ENCODE assay signal across 21 cellular contexts in the genomic region with DNA sequence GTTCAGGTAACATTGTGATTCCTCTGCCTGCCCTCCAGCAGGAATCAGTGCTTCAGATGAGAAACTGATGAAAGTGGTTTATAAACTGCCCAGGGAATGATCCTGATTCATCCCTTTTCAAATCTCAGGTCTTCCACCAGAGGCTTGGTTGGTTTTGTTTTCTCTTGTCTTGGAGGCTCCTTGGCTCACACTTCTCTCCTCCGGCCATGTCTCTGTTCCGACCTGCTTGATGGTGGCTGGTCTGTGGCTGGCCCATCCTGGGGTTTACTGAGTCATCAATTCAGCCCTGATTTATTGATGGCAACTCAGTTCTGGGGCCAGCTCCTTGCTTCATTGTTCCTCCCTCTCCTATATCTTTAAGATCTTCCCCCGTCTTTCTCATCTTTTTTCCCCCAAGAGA.
"Had no signal": no experiment of that assay in that cellular context is flagged by ENCODE, and none has a peak within 500 bp of the region (broad histone marks: within the 10 kb centered on the region; RNA-seq: fewer than 3 reads in every experiment).

No MANE protein-coding gene starts in this region.

- H3K4me3 Mint-ChIP-seq: activated CD4-positive, alpha-beta T cell treated with anti-CD3 and anti-CD28 coated beads, Interleukin-2, amount 10 ng/mL, durations not matched to agents 7 days and 5 days; activated CD8-positive, alpha-beta memory T cell treated with anti-CD3 and anti-CD28 coated beads, Interleukin-2, amount 10 ng/mL, durations not matched to agents 7 days and 5 days; activated CD8-positive, alpha-beta T cell treated with anti-CD3 and anti-CD28 coated beads for 36 hours; activated naive CD4-positive, alpha-beta T cell treated with anti-CD3 and anti-CD28 coated beads, Interleukin-2, amount 50 U/mL, for 24 hours; dendritic cell treated with granulocyte-macrophage colony-stimulating factor and Interleukin-4, amounts not matched to agents 40 ng/mL and 50 ng/mL, for 4 days; nephron had no signal

- H3K4me3 ChIP-seq: body of pancreas, gastrocnemius medialis, left ventricle myocardium inferior, spleen, thoracic aorta, upper lobe of right lung had no signal

- H3K9me3 ChIP-seq: body of pancreas, gastrocnemius medialis, left ventricle myocardium inferior, spleen, thoracic aorta, upper lobe of right lung had no signal

- ATAC-seq: activated CD8-positive, alpha-beta memory T cell treated with anti-CD3 and anti-CD28 coated beads, Interleukin-2, amount 10 ng/mL, durations not matched to agents 7 days and 5 days; activated CD8-positive, alpha-beta T cell treated with anti-CD3 and anti-CD28 coated beads for 36 hours; body of pancreas; gastrocnemius medialis; upper lobe of right lung had no signal

- H3K27me3 Mint-ChIP-seq: activated CD8-positive, alpha-beta T cell treated with anti-CD3 and anti-CD28 coated beads for 36 hours; activated naive CD4-positive, alpha-beta T cell treated with anti-CD3 and anti-CD28 coated beads, Interleukin-2, amount 50 U/mL, for 24 hours had no signal

- H3K27ac ChIP-seq: body of pancreas, gastrocnemius medialis, left ventricle myocardium inferior, spleen, thoracic aorta, upper lobe of right lung had no signal

- H3K4me1 Mint-ChIP-seq: activated naive CD4-positive, alpha-beta T cell treated with anti-CD3 and anti-CD28 coated beads, Interleukin-2, amount 50 U/mL, for 24 hours; nephron had no signal

- H3K36me3 ChIP-seq: gastrocnemius medialis, left ventricle myocardium inferior, spleen, thoracic aorta, upper lobe of right lung had no signal

- H3K27ac Mint-ChIP-seq: activated CD4-positive, alpha-beta T cell treated with anti-CD3 and anti-CD28 coated beads, Interleukin-2, amount 10 ng/mL, durations not matched to agents 7 days and 5 days; activated CD8-positive, alpha-beta memory T cell treated with anti-CD3 and anti-CD28 coated beads, Interleukin-2, amount 10 ng/mL, durations not matched to agents 7 days and 5 days; activated CD8-positive, alpha-beta T cell treated with anti-CD3 and anti-CD28 coated beads for 36 hours; activated naive CD4-positive, alpha-beta T cell treated with anti-CD3 and anti-CD28 coated beads, Interleukin-2, amount 50 U/mL, for 24 hours; dendritic cell treated with granulocyte-macrophage colony-stimulating factor and Interleukin-4, amounts not matched to agents 40 ng/mL and 50 ng/mL, for 4 days; nephron had no signal

- H3K9me3 Mint-ChIP-seq: activated CD4-positive, alpha-beta T cell treated with anti-CD3 and anti-CD28 coated beads, Interleukin-2, amount 10 ng/mL, durations not matched to agents 7 days and 5 days; activated CD8-positive, alpha-beta T cell treated with anti-CD3 and anti-CD28 coated beads for 36 hours; activated naive CD4-positive, alpha-beta T cell treated with anti-CD3 and anti-CD28 coated beads, Interleukin-2, amount 50 U/mL, for 24 hours; dendritic cell treated with granulocyte-macrophage colony-stimulating factor and Interleukin-4, amounts not matched to agents 40 ng/mL and 50 ng/mL, for 4 days; nephron had no signal

- H3K36me3 Mint-ChIP-seq: activated CD8-positive, alpha-beta memory T cell treated with anti-CD3 and anti-CD28 coated beads, Interleukin-2, amount 10 ng/mL, durations not matched to agents 7 days and 5 days; activated naive CD4-positive, alpha-beta T cell treated with anti-CD3 and anti-CD28 coated beads, Interleukin-2, amount 50 U/mL, for 24 hours had no signal

- H3K4me1 ChIP-seq: body of pancreas, gastrocnemius medialis, left ventricle myocardium inferior, spleen, upper lobe of right lung had no signal

- DNase-seq: activated CD4-positive, alpha-beta T cell treated with anti-CD3 and anti-CD28 coated beads, Interleukin-2, amount 10 ng/mL, durations not matched to agents 7 days and 5 days; activated CD8-positive, alpha-beta memory T cell treated with anti-CD3 and anti-CD28 coated beads, Interleukin-2, amount 10 ng/mL, durations not matched to agents 7 days and 5 days; activated CD8-positive, alpha-beta T cell treated with anti-CD3 and anti-CD28 coated beads for 36 hours; activated effector memory CD4-positive, alpha-beta T cell treated with anti-CD3 and anti-CD28 coated beads, Interleukin-2, amount 50 U/mL, for 16 hours; activated T-cell treated with anti-CD3 and anti-CD28 coated beads for 4 hours; anterior cingulate cortex; body of pancreas; caudate nucleus; effector CD4-positive, alpha-beta T cell; gastrocnemius medialis; hippocampal formation; left ventricle myocardium inferior; occipital lobe; spleen; stimulated activated CD4-positive, alpha-beta T cell treated with anti-CD3 and anti-CD28 coated beads, Interleukin-4, amount 100 ng/mL, for 1 hour; stimulated activated naive CD4-positive, alpha-beta T cell treated with Interleukin-2 at 50 U/mL for 16 hours; upper lobe of right lung had no signal

- H3K27me3 ChIP-seq: body of pancreas, spleen had no signal
